ENCODE assay signal across 34 cellular contexts in the genomic region with DNA sequence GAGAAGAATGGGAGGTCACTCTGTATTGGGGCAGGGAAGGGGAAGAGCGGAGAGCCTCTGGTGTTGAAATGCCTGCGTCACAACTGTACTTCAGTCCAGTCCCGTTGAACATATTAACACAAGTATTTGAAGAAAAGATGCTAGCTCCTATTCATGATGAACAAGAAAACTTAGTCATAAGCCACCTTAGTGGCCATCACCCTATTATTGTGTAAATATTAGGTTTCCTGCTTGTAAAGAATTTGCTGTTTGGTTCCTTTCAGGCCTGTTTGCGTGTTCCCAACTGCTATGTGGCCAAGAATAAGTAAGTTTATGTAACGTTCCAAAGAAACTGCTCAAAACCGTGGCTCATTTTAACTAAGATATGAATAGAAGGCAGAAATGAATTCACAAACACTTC.
"Had no signal": no experiment of that assay in that cellular context is flagged by ENCODE, and none has a peak within 500 bp of the region (broad histone marks: within the 10 kb centered on the region; RNA-seq: fewer than 3 reads in every experiment).

No MANE protein-coding gene starts in this region.

- H3K36me3 ChIP-seq: adrenal gland, brain microvascular endothelial cell, breast epithelium, cardiac muscle cell had no signal

- H3K27me3 ChIP-seq: adrenal gland, body of pancreas, brain microvascular endothelial cell, breast epithelium, cardiac muscle cell had no signal

- H3K27ac ChIP-seq: adrenal gland, body of pancreas, brain microvascular endothelial cell, breast epithelium, cardiac muscle cell, VCaP had no signal

- H3K9me3 ChIP-seq: adrenal gland, body of pancreas, breast epithelium had no signal

- H3K4me3 ChIP-seq: adrenal gland, body of pancreas, breast epithelium, cardiac muscle cell had no signal

- DNase-seq: activated B cell treated with CpG ODN at 0.5 μM for 24 hours; activated CD4-positive, alpha-beta memory T cell treated with anti-CD3 and anti-CD28 coated beads for 36 hours; activated CD4-positive, alpha-beta T cell treated with anti-CD3 and anti-CD28 coated beads for 4 hours; activated CD4-positive, alpha-beta T cell treated with anti-CD3 and anti-CD28 coated beads, Interleukin-2, amount 10 ng/mL, durations not matched to agents 24 days and 14 days; activated CD4-positive, alpha-beta T cell treated with anti-CD3 and anti-CD28 coated beads, Interleukin-2, amount 50 U/mL, for 1 hour; activated CD4-positive, alpha-beta T cell treated with anti-CD3 and anti-CD28 coated beads, Interleukin-2, amount 50 U/mL, for 4 hours; activated CD4-positive, CD25-positive, alpha-beta regulatory T cell treated with anti-CD3 and anti-CD28 coated beads, Interleukin-2, amount 50 U/mL, for 72 hours; activated CD8-positive, alpha-beta memory T cell treated with anti-CD3 and anti-CD28 coated beads, Interleukin-2, amount 50 U/mL, for 4 hours; activated CD8-positive, alpha-beta T cell treated with anti-CD3 and anti-CD28 coated beads for 36 hours; activated effector memory CD4-positive, alpha-beta T cell treated with anti-CD3 and anti-CD28 coated beads, Interleukin-2, amount 50 U/mL, for 16 hours; activated gamma-delta T cell treated with Interleukin-2 at 50 U/mL for 16 hours; activated naive CD4-positive, alpha-beta T cell; activated naive CD4-positive, alpha-beta T cell treated with anti-CD3 and anti-CD28 coated beads for 36 hours; activated naive CD4-positive, alpha-beta T cell treated with anti-CD3 and anti-CD28 coated beads, Interleukin-2, amount 50 U/mL, for 16 hours; activated naive CD8-positive, alpha-beta T cell treated with anti-CD3 and anti-CD28 coated beads for 36 hours; activated T-cell treated with anti-CD3 and anti-CD28 coated beads for 4 hours; activated T-cell treated with anti-CD3 and anti-CD28 coated beads, Interleukin-2, amount 50 U/mL, for 1 hour; activated T-cell treated with anti-CD3 and anti-CD28 coated beads, Interleukin-2, amount 50 U/mL, for 4 hours; activated T-cell treated with anti-CD3 and anti-CD28 coated beads, Interleukin-2, amount 50 U/mL, for 72 hours; adrenal gland; amniotic stem cell; aorta; body of pancreas; brain microvascular endothelial cell; caudate nucleus; cerebellar nuclear complex; T-helper 1 cell; T-helper 2 cell; T-helper 9 cell had no signal

- H3K4me1 ChIP-seq: body of pancreas, breast epithelium had no signal

- ATAC-seq: activated CD8-positive, alpha-beta T cell treated with anti-CD3 and anti-CD28 coated beads for 36 hours; activated naive CD4-positive, alpha-beta T cell treated with anti-CD3 and anti-CD28 coated beads, Interleukin-2, amount 50 U/mL, for 72 hours; activated T-cell treated with anti-CD3 and anti-CD28 coated beads, Interleukin-2, amount 50 U/mL, for 4 hours; activated T-cell treated with anti-CD3 and anti-CD28 coated beads, Interleukin-2, amount 50 U/mL, for 72 hours; activated T-helper 17 cell treated with anti-CD3 and anti-CD28 coated beads, Interleukin-2, amount 50 U/mL, for 72 hours; body of pancreas had no signal
